ENCODE assay signal across 24 cellular contexts in the genomic region with DNA sequence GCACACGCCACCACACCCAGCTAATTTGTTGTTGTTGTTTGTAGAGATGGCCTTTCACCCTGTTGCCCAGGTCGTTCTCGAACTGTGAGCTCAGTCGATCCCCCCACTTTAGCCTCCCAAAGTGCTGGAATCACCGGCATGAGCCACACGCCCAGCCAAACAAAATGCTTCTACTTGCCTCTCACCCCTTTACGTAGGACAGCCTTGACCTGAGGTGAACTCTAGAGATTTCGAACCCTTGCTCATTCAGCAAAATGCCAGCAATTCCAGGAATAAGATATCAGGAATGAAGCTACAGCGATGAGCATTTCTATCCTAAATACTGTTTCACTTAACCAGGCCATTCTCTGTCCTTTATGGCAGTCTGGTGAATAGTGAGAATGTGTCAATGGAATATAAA.
"Had no signal": no experiment of that assay in that cellular context is flagged by ENCODE, and none has a peak within 500 bp of the region (broad histone marks: within the 10 kb centered on the region; RNA-seq: fewer than 3 reads in every experiment).

No MANE protein-coding gene starts in this region.

- H3K27me3 Mint-ChIP-seq: activated B cell treated with CpG ODN at 0.5 μM for 24 hours; activated naive CD4-positive, alpha-beta T cell treated with anti-CD3 and anti-CD28 coated beads, Interleukin-2, amount 50 U/mL, for 24 hours; dendritic cell treated with granulocyte-macrophage colony-stimulating factor and Interleukin-4, amounts not matched to agents 40 ng/mL and 50 ng/mL, for 4 days; stimulated activated naive CD8-positive, alpha-beta T cell treated with anti-CD3 and anti-CD28 coated beads, Interleukin-15, Interleukin-2, amounts not matched to agents 100 ng/mL and 50 ng/mL, for 24 hours; type B pancreatic cell had no signal

- H3K27me3 ChIP-seq: ascending aorta, breast epithelium, esophagus squamous epithelium, heart right ventricle, suprapubic skin had no signal

- H3K4me3 ChIP-seq: ascending aorta, breast epithelium, esophagus squamous epithelium, heart right ventricle, SK-N-MC, suprapubic skin had no signal

- FAIRE-seq: endothelial cell of umbilical vein, islet of Langerhans had no signal

- H3K9me3 Mint-ChIP-seq: activated B cell treated with CpG ODN at 0.5 μM for 24 hours; activated CD4-positive, alpha-beta memory T cell treated with anti-CD3 and anti-CD28 coated beads, Interleukin-2, amount 10 ng/mL, durations not matched to agents 7 days and 5 days; activated naive CD4-positive, alpha-beta T cell treated with anti-CD3 and anti-CD28 coated beads, Interleukin-2, amount 50 U/mL, for 24 hours; dendritic cell treated with granulocyte-macrophage colony-stimulating factor and Interleukin-4, amounts not matched to agents 40 ng/mL and 50 ng/mL, for 4 days; mesothelial cell of epicardium; stimulated activated naive CD8-positive, alpha-beta T cell treated with anti-CD3 and anti-CD28 coated beads, Interleukin-15, Interleukin-2, amounts not matched to agents 100 ng/mL and 50 ng/mL, for 24 hours; type B pancreatic cell had no signal

- H3K4me3 Mint-ChIP-seq: activated B cell treated with CpG ODN at 0.5 μM for 24 hours; activated CD4-positive, alpha-beta memory T cell treated with anti-CD3 and anti-CD28 coated beads, Interleukin-2, amount 10 ng/mL, durations not matched to agents 7 days and 5 days; activated naive CD4-positive, alpha-beta T cell treated with anti-CD3 and anti-CD28 coated beads, Interleukin-2, amount 50 U/mL, for 24 hours; dendritic cell treated with granulocyte-macrophage colony-stimulating factor and Interleukin-4, amounts not matched to agents 40 ng/mL and 50 ng/mL, for 4 days; mesothelial cell of epicardium; nephron progenitor cell; stimulated activated naive CD8-positive, alpha-beta T cell treated with anti-CD3 and anti-CD28 coated beads, Interleukin-15, Interleukin-2, amounts not matched to agents 100 ng/mL and 50 ng/mL, for 24 hours; type B pancreatic cell had no signal

- H3K36me3 Mint-ChIP-seq: activated naive CD4-positive, alpha-beta T cell treated with anti-CD3 and anti-CD28 coated beads, Interleukin-2, amount 50 U/mL, for 24 hours had no signal

- H3K27ac Mint-ChIP-seq: activated B cell treated with CpG ODN at 0.5 μM for 24 hours; activated CD4-positive, alpha-beta memory T cell treated with anti-CD3 and anti-CD28 coated beads, Interleukin-2, amount 10 ng/mL, durations not matched to agents 7 days and 5 days; activated naive CD4-positive, alpha-beta T cell treated with anti-CD3 and anti-CD28 coated beads, Interleukin-2, amount 50 U/mL, for 24 hours; dendritic cell treated with granulocyte-macrophage colony-stimulating factor and Interleukin-4, amounts not matched to agents 40 ng/mL and 50 ng/mL, for 4 days; mesothelial cell of epicardium; nephron progenitor cell; progenitor cell of endocrine pancreas; stimulated activated naive CD8-positive, alpha-beta T cell treated with anti-CD3 and anti-CD28 coated beads, Interleukin-15, Interleukin-2, amounts not matched to agents 100 ng/mL and 50 ng/mL, for 24 hours; type B pancreatic cell had no signal

- DNase-seq: activated B cell treated with CpG ODN at 0.5 μM for 24 hours; activated CD4-positive, alpha-beta T cell treated with anti-CD3 and anti-CD28 coated beads for 48 hours; activated gamma-delta T cell; cerebellar nuclear complex; effector memory CD4-positive, alpha-beta T cell; esophagus squamous epithelium; heart right ventricle; nephron progenitor cell; occipital lobe; stimulated activated CD4-positive, alpha-beta T cell treated with anti-CD3 and anti-CD28 coated beads, Interleukin-12 subunit alpha, Interleukin-12 subunit beta, amount 100 ng/mL, for 4 hours; stimulated activated CD4-positive, alpha-beta T cell treated with anti-CD3 and anti-CD28 coated beads, Interleukin-1b, Interleukin-23, amount 100 ng/mL, for 48 hours had no signal

- H3K9me3 ChIP-seq: ascending aorta, breast epithelium, esophagus squamous epithelium, suprapubic skin had no signal

- H3K4me1 ChIP-seq: ascending aorta, breast epithelium, esophagus squamous epithelium, heart right ventricle, suprapubic skin had no signal

- H3K27ac ChIP-seq: ascending aorta, breast epithelium, esophagus squamous epithelium, heart right ventricle, SK-N-MC, suprapubic skin had no signal

- H3K4me1 Mint-ChIP-seq: activated B cell treated with CpG ODN at 0.5 μM for 24 hours; activated CD4-positive, alpha-beta memory T cell treated with anti-CD3 and anti-CD28 coated beads, Interleukin-2, amount 10 ng/mL, durations not matched to agents 7 days and 5 days; activated naive CD4-positive, alpha-beta T cell treated with anti-CD3 and anti-CD28 coated beads, Interleukin-2, amount 50 U/mL, for 24 hours; mesothelial cell of epicardium had no signal
